ENCODE assay signal across 9 cellular contexts in the genomic region with DNA sequence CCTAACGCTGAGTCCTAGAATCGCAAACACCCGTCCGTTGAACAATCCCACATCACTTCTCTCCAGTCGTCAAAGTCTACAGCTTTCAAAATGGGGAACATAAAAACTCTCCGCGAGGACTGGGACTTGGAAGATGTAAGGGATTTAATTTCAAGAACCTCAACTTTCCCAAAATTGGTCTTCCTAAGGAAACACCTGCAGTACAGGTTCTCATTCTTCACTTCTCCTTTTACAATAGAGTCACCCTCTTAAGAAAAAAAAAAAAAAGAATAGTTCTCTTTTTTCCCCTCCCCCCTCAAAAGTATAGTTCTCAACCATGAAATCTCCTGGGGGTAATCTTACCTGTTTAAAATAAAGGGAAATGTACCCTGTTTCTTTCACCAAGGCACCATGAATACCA. TPM values are rescaled to one million over a fixed set of nuclear protein-coding genes. Genes with fewer than 3 reads are reported as not detected.
DNase-seq lines count a peak whose midpoint lies in the region; ATAC-seq and TF ChIP-seq lines count a peak whose summit lies in the region.
"Had no signal": no experiment of that assay in that cellular context is flagged by ENCODE, and none has a peak within 500 bp of the region (broad histone marks: within the 10 kb centered on the region; RNA-seq: fewer than 3 reads in every experiment).

No MANE protein-coding gene starts in this region.

- intact Hi-C loops in CD4-positive, alpha-beta T cell (cut with DNase I, micrococcal nuclease), result no loop called here
- intact Hi-C loops in body of pancreas (cut with DNase I), result no loop called here

- peaks cover 38% of the 10 kb centered on the region for H3K4me1 ChIP-seq in body of pancreas

- peak overlapping the region; percentile 95 for H3K4me3 ChIP-seq in Jurkat, Clone E6-1 (ENCODE audit: low read length)
- H3K4me3 ChIP-seq in body of pancreas, result no peak overlapping the region

- CTCF ChIA-PET in CD4-positive, alpha-beta T cell (lab: Charles Lee), result interaction anchor here (0.7 kb wide), 1 partner anchor 43 kb away, joined by 3 read pairs; no protein-coding TSS in a partner anchor

- no peak for ATAC-seq in CD4-positive, alpha-beta T cell (ENCODE audit: poor library complexity)
- no peak for ATAC-seq in body of pancreas
- ATAC-seq in HG03108 (IDR thresholded peaks at IDR 0.05; ENCODE audit: unreplicated experiment), result no peak
- ATAC-seq in GM21529 (IDR thresholded peaks at IDR 0.05; ENCODE audit: unreplicated experiment), result no peak

- H3K4me3 Mint-ChIP-seq in CD4-positive, alpha-beta T cell, result peak overlapping the region; percentile 100
- peak overlapping the region; percentile 89 to 92 (median 92) for H3K4me3 Mint-ChIP-seq in nephron

- WGBS in body of pancreas, 2 donors, result 6 to 24% methylated on average over 7 of the region's 7 CpGs

- H3K27me3 ChIP-seq in CD4-positive, alpha-beta T cell (ENCODE audit: control insufficient read depth, insufficient read depth, low read length), result no peaks in the 10 kb centered on the region
- H3K27me3 ChIP-seq in body of pancreas, result no peaks in the 10 kb centered on the region

- no peak overlapping the region for H3K27ac ChIP-seq in CD4-positive, alpha-beta T cell (ENCODE audit: low read depth, low read length)
- peak overlapping the region in 3 of 4 donors; percentile 73 to 88 (median 87) for H3K27ac ChIP-seq in body of pancreas

- H3K36me3 ChIP-seq in body of pancreas (replicated peaks in 1 of 2; ENCODE audit: insufficient read depth in 1 of 2, low read depth in 2 of 2), result peaks cover 0 to 3% of the 10 kb centered on the region in 2 donors

- no peaks in the 10 kb centered on the region for H3K9me3 Mint-ChIP-seq in CD4-positive, alpha-beta T cell
- H3K9me3 Mint-ChIP-seq in nephron, result no peaks in the 10 kb centered on the region

- no peak for TF ChIP-seq CTCF in CD4-positive, alpha-beta T cell (IDR thresholded peaks at IDR 0.05)
- TF ChIP-seq CTCF in body of pancreas (IDR thresholded peaks at IDR 0.05), result no peak
- no peak for TF ChIP-seq CTCF in nephron (IDR thresholded peaks at IDR 0.05; ENCODE audit: unreplicated experiment in 3 of 3)

- no peaks in the 10 kb centered on the region for H3K9me3 ChIP-seq in CD4-positive, alpha-beta T cell (ENCODE audit: control insufficient read depth, low read length)
- no peaks in the 10 kb centered on the region for H3K9me3 ChIP-seq in body of pancreas

- H3K36me3 Mint-ChIP-seq in CD4-positive, alpha-beta T cell (ENCODE audit: low read depth), result peaks cover 43% of the 10 kb centered on the region
- peaks cover 18% of the 10 kb centered on the region for H3K36me3 Mint-ChIP-seq in nephron (ENCODE audit: low read depth)

- DNase-seq in CD4-positive, alpha-beta T cell, result no peak
- no peak for DNase-seq in Jurkat, Clone E6-1 (ENCODE audit: low read depth, low spot score)
- no peak for DNase-seq in body of pancreas
- no peak for DNase-seq in UCSD-AML1 (lab: John Stamatoyannopoulos, UW; ENCODE audit: unreplicated experiment)
- no peak for DNase-seq in dedifferentiated amniotic fluid mesenchymal stem cell (ENCODE audit: extremely low spot score)
- DNase-seq: islet precursor cell had no signal

- no peaks in the 10 kb centered on the region for H3K27me3 Mint-ChIP-seq in CD4-positive, alpha-beta T cell
- no peaks in the 10 kb centered on the region for H3K27me3 Mint-ChIP-seq in nephron (ENCODE audit: low read depth)

- TF ChIP-seq POLR2A in body of pancreas (IDR thresholded peaks at IDR 0.05), result no peak

- H3K27ac Mint-ChIP-seq in CD4-positive, alpha-beta T cell, result peak overlapping the region; percentile 96
- H3K27ac Mint-ChIP-seq in nephron, result peak overlapping the region in 1 of 3 experiments; percentile 88

- peaks cover 52% of the 10 kb centered on the region for H3K4me1 Mint-ChIP-seq in CD4-positive, alpha-beta T cell (ENCODE audit: low read depth)
- H3K4me1 Mint-ChIP-seq in nephron, result peaks cover 45% of the 10 kb centered on the region

- POLR2A ChIA-PET in CD4-positive, alpha-beta T cell (lab: Charles Lee), result no interaction called here

RNA-seq across cellular contexts. Expression of gene DAXX, which starts 1.4 kb away (rescaled TPM):
- total RNA-seq in CD4-positive, alpha-beta T cell, result 10 to 100 TPM; 24.2 to 24.7 TPM
- 135 TPM for polyA plus RNA-seq in Jurkat, Clone E6-1 (2012; ENCODE audit: insufficient read depth, insufficient read length)
- 10 to 100 TPM; 20.0 to 28.0 TPM for total RNA-seq in body of pancreas

RNA-seq across cellular contexts. Expression of gene ZBTB22, which starts 6.6 kb away (rescaled TPM):
- 10 to 100 TPM; 11.6 to 13.6 TPM for total RNA-seq in CD4-positive, alpha-beta T cell
- 11.4 TPM for polyA plus RNA-seq in Jurkat, Clone E6-1 (2012; ENCODE audit: insufficient read depth, insufficient read length)
- 10 to 100 TPM; 12.7 to 14.8 TPM for total RNA-seq in body of pancreas

RNA-seq across cellular contexts. Expression of gene TAPBP, which starts 10.3 kb away (rescaled TPM):
- 100 to 1,000 TPM; 203 to 206 TPM for total RNA-seq in CD4-positive, alpha-beta T cell
- 12.3 TPM for polyA plus RNA-seq in Jurkat, Clone E6-1 (2012; ENCODE audit: insufficient read depth, insufficient read length)
- 100 to 1,000 TPM in 1 of 2 donors, 10 to 100 TPM in 1; 50.3 to 108 TPM for total RNA-seq in body of pancreas

RNA-seq across cellular contexts. Expression of gene RGL2, which starts 25.4 kb away (rescaled TPM):
- 10 to 100 TPM; 39.2 to 39.4 TPM for total RNA-seq in CD4-positive, alpha-beta T cell
- 26.3 TPM for polyA plus RNA-seq in Jurkat, Clone E6-1 (2012; ENCODE audit: insufficient read depth, insufficient read length)
- 10 to 100 TPM; 31.3 to 31.9 TPM for total RNA-seq in body of pancreas

RNA-seq across cellular contexts. Expression of gene PFDN6, which starts 34.7 kb away (rescaled TPM):
- 10 to 100 TPM in 1 of 2 experiments, 1 to 10 TPM in 1; 9.7 to 11.7 TPM for total RNA-seq in CD4-positive, alpha-beta T cell
- polyA plus RNA-seq in Jurkat, Clone E6-1 (2012; ENCODE audit: insufficient read depth, insufficient read length), result 218 TPM
- total RNA-seq in body of pancreas, result 10 to 100 TPM; 10.2 to 19.7 TPM
